In genomic region chr2:216300921-216301320, GRCh38 we compare ENCODE assay signal across 19 cellular contexts.
"Had no signal": no experiment of that assay in that cellular context is flagged by ENCODE, and none has a peak within 500 bp of the region (broad histone marks: within the 10 kb centered on the region; RNA-seq: fewer than 3 reads in every experiment).

No MANE protein-coding gene starts in this region.

- H3K9me3 Mint-ChIP-seq: nephron had no signal

- H3K36me3 ChIP-seq: heart right ventricle, neutrophil, spleen, stomach, thoracic aorta, transverse colon had no signal

- H3K4me3 ChIP-seq: coronary artery, heart right ventricle, spleen, stomach, thoracic aorta, transverse colon had no signal

- H3K27ac Mint-ChIP-seq: naive B cell, nephron had no signal

- H3K36me3 Mint-ChIP-seq: naive B cell had no signal

- H3K9me3 ChIP-seq: heart right ventricle, neutrophil, spleen, stomach, thoracic aorta, transverse colon had no signal

- H3K4me3 Mint-ChIP-seq: naive B cell, nephron had no signal

- H3K4me1 ChIP-seq: heart right ventricle, spleen, stomach, transverse colon had no signal

- H3K27ac ChIP-seq: coronary artery, heart right ventricle, neutrophil, spleen, stomach, thoracic aorta, transverse colon had no signal

- ATAC-seq: esophagus mucosa, heart right ventricle, sciatic nerve had no signal

- H3K27me3 ChIP-seq: neutrophil had no signal

- DNase-seq: effector CD8-positive, alpha-beta T cell; heart right ventricle; hypothalamus; kidney glomerular epithelial cell; mesendoderm; naive B cell; spleen; stimulated activated CD4-positive, alpha-beta T cell treated with anti-CD3 and anti-CD28 coated beads, Interleukin-15, amount 100 ng/mL, for 24 hours; stimulated activated CD4-positive, alpha-beta T cell treated with anti-CD3 and anti-CD28 coated beads, Interleukin-1b, Interleukin-23, amount 100 ng/mL, for 48 hours; stimulated activated CD4-positive, alpha-beta T cell treated with anti-CD3 and anti-CD28 coated beads, Interleukin-4, amount 100 ng/mL, for 4 hours; stimulated activated naive CD4-positive, alpha-beta T cell; stomach; transverse colon had no signal

- H3K4me1 Mint-ChIP-seq: naive B cell had no signal
